Comparison of ENCODE assay signal across 14 cellular contexts in the genomic region with DNA sequence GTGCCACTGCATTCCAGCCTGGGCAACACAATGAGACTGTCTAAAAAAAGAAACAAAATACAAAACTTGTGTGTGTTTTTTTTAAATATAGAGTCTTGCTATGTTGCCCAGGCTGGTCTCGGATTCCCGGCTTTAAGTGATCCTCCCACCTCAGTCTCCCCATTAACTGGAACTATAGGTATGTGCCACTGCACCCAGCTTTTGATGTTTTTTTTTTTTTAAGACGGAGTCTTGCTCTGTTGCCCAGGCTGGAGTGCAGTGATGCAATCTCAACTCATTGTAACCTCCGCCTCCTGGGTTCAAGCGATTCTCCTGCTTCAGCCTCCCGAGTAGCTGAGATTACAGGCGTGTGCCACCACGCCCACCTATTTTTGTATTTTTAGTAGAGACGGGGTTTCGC. TPM values are rescaled to one million over a fixed set of nuclear protein-coding genes. Genes with fewer than 3 reads are reported as not detected.
DNase-seq lines count a peak whose midpoint lies in the region; ATAC-seq and TF ChIP-seq lines count a peak whose summit lies in the region.
"Had no signal": no experiment of that assay in that cellular context is flagged by ENCODE, and none has a peak within 500 bp of the region (broad histone marks: within the 10 kb centered on the region; RNA-seq: fewer than 3 reads in every experiment).

No MANE protein-coding gene starts in this region.

- peaks cover 67% of the 10 kb centered on the region for H3K36me3 Mint-ChIP-seq in brain
- peaks cover 9% of the 10 kb centered on the region for H3K36me3 Mint-ChIP-seq in natural killer cell

- H3K36me3 ChIP-seq in IMR-90 (ENCODE audit: control insufficient read depth, insufficient read depth, low read length) (peaks cover 53% of the 10 kb centered on the region), mesenchymal stem cell (ENCODE audit: control insufficient read depth in 1 of 2, insufficient read depth in 2 of 2, low read depth in 1 of 2, low read length in 2 of 2) (peaks cover 76 to 78% of the 10 kb centered on the region in 2 experiments), breast epithelium (no peaks in the 10 kb centered on the region)

- H2BK5ac ChIP-seq in IMR-90 (ENCODE audit: low read depth, low read length, poor library complexity, severe bottlenecking) (no peak overlapping the region), mesenchymal stem cell (ENCODE audit: low read depth, low read length, poor library complexity, severe bottlenecking) (no peak overlapping the region)

- H4K8ac ChIP-seq in IMR-90 (ENCODE audit: low read depth in 2 of 2, low read length in 2 of 2) (no peak overlapping the region), mesenchymal stem cell (ENCODE audit: low read length) (no peak overlapping the region)

- no peak for TF ChIP-seq POLR2A in IMR-90 (IDR thresholded peaks at IDR 0.05; ENCODE audit: low read depth, low read length)
- TF ChIP-seq POLR2A in breast epithelium (IDR thresholded peaks at IDR 0.05): no peak

- peaks cover 23% of the 10 kb centered on the region for H4K20me1 ChIP-seq in IMR-90 (ENCODE audit: insufficient read depth, low read length)

- H3K4me3 ChIP-seq in AG04450 (ENCODE audit: low read depth, low read length) (no peak overlapping the region), IMR-90 (ENCODE audit: insufficient read depth, low read depth, low read length) (no peak overlapping the region), mesenchymal stem cell (ENCODE audit: insufficient read depth in 1 of 2, low read depth in 1 of 2, low read length in 2 of 2) (no peak overlapping the region), breast epithelium (no peak overlapping the region)
- H3K4me3 ChIP-seq: BLaER1, GM12878 had no signal

- H3K79me1 ChIP-seq in IMR-90 (ENCODE audit: low read depth in 1 of 2, low read length in 2 of 2) (peaks cover 3 to 41% of the 10 kb centered on the region in 2 experiments; a peak in 3 of 4 replicates), mesenchymal stem cell (replicated peaks; ENCODE audit: low read length, poor library complexity, severe bottlenecking) (peaks cover 27% of the 10 kb centered on the region)

- DNase-seq in AG04450 (ENCODE audit: low read depth, low spot score): no peak
- DNase-seq in IMR-90: no peak
- no peak for DNase-seq in mesenchymal stem cell
- DNase-seq in germinal center (ENCODE audit: low spot score): no peak
- no peak for DNase-seq in breast epithelium (ENCODE audit: low spot score in 2 of 2)
- DNase-seq in natural killer cell: no peak
- DNase-seq: NCI-H1105, NCI-H1436 treated with DMSO at 0.1 percent for 48 hours, NCI-H1930 had no signal

- no peaks in the 10 kb centered on the region for H3K9me1 ChIP-seq in IMR-90 (ENCODE audit: insufficient read depth, low read length)

- H4K91ac ChIP-seq in IMR-90 (ENCODE audit: insufficient read depth, low read depth, low read length) (no peak overlapping the region), mesenchymal stem cell (ENCODE audit: low read length) (no peak overlapping the region)

- 100% methylated on average over 5 of the region's 10 CpGs; no CpG with 5 or more reads in 1 of the 2 experiments for WGBS in IMR-90 (ENCODE audit: extremely low coverage in 2 of 2, insufficient read length in 1 of 2), 2 experiments
- WGBS in mesenchymal stem cell: 98% methylated on average over 10 of the region's 10 CpGs

- no peak for ATAC-seq in IMR-90 (ENCODE audit: low read depth)
- ATAC-seq in GM21786 (IDR thresholded peaks at IDR 0.05; ENCODE audit: unreplicated experiment): no peak
- no peak for ATAC-seq in natural killer cell

- H3K4me2 ChIP-seq in IMR-90 (ENCODE audit: low read depth, low read length) (no peak overlapping the region), mesenchymal stem cell (ENCODE audit: low read length, poor library complexity, severe bottlenecking) (no peak overlapping the region)
- H3K4me2 ChIP-seq: BLaER1 had no signal

- in situ Hi-C loops in IMR-90 (cut with MboI; ENCODE audit: low sequenced_read_pairs): no loop called here

- H2BK15ac ChIP-seq in IMR-90 (ENCODE audit: low read depth, low read length) (no peak overlapping the region), mesenchymal stem cell (ENCODE audit: low read depth, poor library complexity, severe bottlenecking) (no peak overlapping the region)

- no peak overlapping the region for H2AK9ac ChIP-seq in IMR-90 (replicated peaks; ENCODE audit: low read depth, low read length, poor library complexity)

- TF ChIP-seq RAD21 in IMR-90 (IDR thresholded peaks at IDR 0.05; ENCODE audit: low read length): no peak

- H2BK12ac ChIP-seq in mesenchymal stem cell (ENCODE audit: low read length in 2 of 2): no peak overlapping the region

- POLR2A ChIA-PET in AG04450 (lab: Yijun Ruan, JAX): interaction anchor here (1.0 to 1.4 kb wide), 2 partner anchors 9 to 10 kb away, joined by 3 read pairs; no protein-coding TSS in a partner anchor
- POLR2A ChIA-PET in IMR-90 (lab: Charles Lee; ENCODE audit: unreplicated experiment): interaction anchor here (0.6 kb wide), 1 partner anchor 34 kb away, joined by 3 read pairs; no protein-coding TSS in a partner anchor

- no peaks in the 10 kb centered on the region for H3K27me3 ChIP-seq in AG04450 (ENCODE audit: control insufficient read depth, insufficient read depth, low read length)
- no peaks in the 10 kb centered on the region for H3K27me3 ChIP-seq in IMR-90 (ENCODE audit: control insufficient read depth, insufficient read depth, low read length)
- H3K27me3 ChIP-seq in mesenchymal stem cell (ENCODE audit: control insufficient read depth in 1 of 2, insufficient read depth in 1 of 2, low read length in 2 of 2): no peaks in the 10 kb centered on the region
- no peaks in the 10 kb centered on the region for H3K27me3 ChIP-seq in breast epithelium
- H3K27me3 ChIP-seq: BLaER1 had no signal

- no peak overlapping the region for H4K5ac ChIP-seq in IMR-90 (ENCODE audit: low read depth, low read length)

- H2BK120ac ChIP-seq in IMR-90 (ENCODE audit: low read depth, low read length) (no peak overlapping the region), mesenchymal stem cell (ENCODE audit: low read depth, low read length) (no peak overlapping the region)

- H3K56ac ChIP-seq in IMR-90 (ENCODE audit: extremely low read depth, insufficient read depth, low read length): no peak overlapping the region

- H3K18ac ChIP-seq in IMR-90 (ENCODE audit: low read depth, low read length) (no peak overlapping the region), mesenchymal stem cell (ENCODE audit: low read depth in 1 of 2, low read length in 2 of 2) (no peak overlapping the region)

- H3K4me3 Mint-ChIP-seq in brain: no peak overlapping the region
- H3K4me3 Mint-ChIP-seq in natural killer cell: no peak overlapping the region
- H3K4me3 Mint-ChIP-seq: CD4-positive, CD25-positive, alpha-beta regulatory T cell had no signal

- H3K23ac ChIP-seq in IMR-90 (ENCODE audit: low read depth, low read length) (no peak overlapping the region), mesenchymal stem cell (ENCODE audit: low read length in 2 of 2) (no peak overlapping the region)

- H3K4me1 ChIP-seq in IMR-90 (ENCODE audit: control insufficient read depth, insufficient read depth, low read length) (peaks cover 7% of the 10 kb centered on the region), mesenchymal stem cell (ENCODE audit: control insufficient read depth, insufficient read depth, low read depth, low read length) (peaks cover 22% of the 10 kb centered on the region), breast epithelium (no peaks in the 10 kb centered on the region)

- peak overlapping the region; percentile 56; the same call in 1 of the 2 replicates for H2AK5ac ChIP-seq in IMR-90 (ENCODE audit: low read depth, low read length)
- no peak overlapping the region for H2AK5ac ChIP-seq in mesenchymal stem cell (ENCODE audit: low read length, severe bottlenecking)

- H3K14ac ChIP-seq in IMR-90 (replicated peaks; ENCODE audit: low read depth, low read length) (no peak overlapping the region), mesenchymal stem cell (ENCODE audit: low read length in 2 of 2) (no peak overlapping the region)

- no peak overlapping the region for H2BK20ac ChIP-seq in IMR-90 (ENCODE audit: low read depth, low read length)

- H3K27ac Mint-ChIP-seq in brain (peak overlapping the region in 3 of 5 experiments; percentile 43 to 92 (median 65)), natural killer cell (peak overlapping the region in 1 of 2 donors; percentile 42)

- CTCF ChIA-PET in AG04450 (lab: Charles Lee) (interaction anchor here (0.7 to 2.3 kb wide), 12 partner anchors 9 to 503 kb away, joined by 3 to 21 read pairs (median 4); no protein-coding TSS in a partner anchor), IMR-90 (lab: Yijun Ruan, JAX) (interaction anchor here (0.7 to 1.2 kb wide), 4 partner anchors 10 to 114 kb away, joined by 3 to 5 read pairs (median 4); partner anchors contain the start of gene CERS1)

- H3K9me3 Mint-ChIP-seq in brain (peaks cover 0 to 6% (median 0%) of the 10 kb centered on the region in 5 experiments), natural killer cell (no peaks in the 10 kb centered on the region)
- H3K9me3 Mint-ChIP-seq: CD4-positive, CD25-positive, alpha-beta regulatory T cell had no signal

- no peak for TF ChIP-seq CTCF in AG04450 (IDR thresholded peaks at IDR 0.05; ENCODE audit: low read depth, low read length)
- no peak for TF ChIP-seq CTCF in IMR-90 (conservative IDR thresholded peaks at IDR 0.05; ENCODE audit: low read depth, low read length)
- no peak for TF ChIP-seq CTCF in brain (conservative IDR thresholded peaks at IDR 0.05)
- no peak for TF ChIP-seq CTCF in breast epithelium (IDR thresholded peaks at IDR 0.05)
- no peak for TF ChIP-seq CTCF in natural killer cell (IDR thresholded peaks at IDR 0.05)

- H3K27ac ChIP-seq in AG04450 (ENCODE audit: low read depth, low read length): peak overlapping the region; percentile 82
- peak overlapping the region; percentile 5; the same call in 1 of the 2 replicates for H3K27ac ChIP-seq in IMR-90 (ENCODE audit: insufficient read depth, low read length)
- no peak overlapping the region for H3K27ac ChIP-seq in mesenchymal stem cell (ENCODE audit: low read length, poor library complexity, severe bottlenecking)
- no peak overlapping the region for H3K27ac ChIP-seq in breast epithelium

- H3K27me3 Mint-ChIP-seq in brain (no peaks in the 10 kb centered on the region), natural killer cell (ENCODE audit: low read depth in 2 of 2) (no peaks in the 10 kb centered on the region)
- H3K27me3 Mint-ChIP-seq: CD4-positive, CD25-positive, alpha-beta regulatory T cell had no signal

- H3K4ac ChIP-seq in IMR-90 (ENCODE audit: low read depth, low read length): no peak overlapping the region
- H3K4ac ChIP-seq in mesenchymal stem cell (ENCODE audit: low read depth in 1 of 2, low read length in 2 of 2): no peak overlapping the region

- intact Hi-C loops in IMR-90 (cut with micrococcal nuclease) (no loop called here), breast epithelium (cut with DNase I; ENCODE audit: low total_unique reads) (no loop called here), natural killer cell (cut with micrococcal nuclease) (no loop called here)

- dilution Hi-C loops in IMR-90 (cut with HindIII; ENCODE audit: low sequenced_read_pairs, unreplicated experiment): no loop called here

- no peaks in the 10 kb centered on the region for H3K9me3 ChIP-seq in AG04450 (ENCODE audit: control insufficient read depth, insufficient read depth, low read length)
- no peaks in the 10 kb centered on the region for H3K9me3 ChIP-seq in IMR-90 (ENCODE audit: control insufficient read depth, insufficient read depth, low read length)
- H3K9me3 ChIP-seq in mesenchymal stem cell (ENCODE audit: control insufficient read depth, low read length): no peaks in the 10 kb centered on the region
- H3K9me3 ChIP-seq in breast epithelium: no peaks in the 10 kb centered on the region
- H3K9me3 ChIP-seq: BLaER1 had no signal

- H3K4me1 Mint-ChIP-seq in brain (peaks cover 45% of the 10 kb centered on the region), natural killer cell (peaks cover 22 to 23% of the 10 kb centered on the region in 2 donors)

- BruUV-seq in IMR-90 (replicated peaks; lab: Mats Ljungman, UMichigan): no TSS peak

- H3K9ac ChIP-seq in IMR-90 (ENCODE audit: low read depth, low read length) (no peak overlapping the region), mesenchymal stem cell (ENCODE audit: low read length) (peak overlapping the region; percentile 26)
- H3K9ac ChIP-seq: BLaER1 had no signal

- H2AFZ ChIP-seq in IMR-90 (replicated peaks; ENCODE audit: low read length, poor library complexity): no peak overlapping the region
- H2AFZ ChIP-seq in mesenchymal stem cell (ENCODE audit: low read depth, low read length): no peak overlapping the region

RNA-seq across cellular contexts. Expression of gene SUGP2, which starts 37.0 kb away (rescaled TPM):
- 39.2 and 44.2 TPM in 2 replicates for polyA plus RNA-seq in AG04450 (2011; rRNA removed)
- polyA minus RNA-seq in AG04450 (2011; rRNA and poly(A)+ RNA removed): 24.9 and 29.3 TPM in 2 replicates
- 23.3 and 25.8 TPM in 2 replicates for total RNA-seq in IMR-90 (2012; rRNA removed)
- polyA plus RNA-seq in IMR-90 (2012; rRNA removed): 58.5 and 69.2 TPM in 2 replicates
- 17.8 and 19.2 TPM in 2 replicates for polyA plus RNA-seq in IMR-90 (2012; cell fraction: cytosol; rRNA removed)
- 366 and 435 TPM in 2 replicates for polyA plus RNA-seq in IMR-90 (2012; cell fraction: nucleus; rRNA removed; ENCODE audit: low replicate concordance)
- 59.2 TPM for polyA plus RNA-seq in brain (ENCODE audit: insufficient read depth, low read depth, low replicate concordance)
- polyA plus RNA-seq in mesenchymal stem cell (2013, experiment 1 of 2): 45.8 TPM
- polyA plus RNA-seq in mesenchymal stem cell (2013, experiment 2 of 2): 43.4 TPM
- total RNA-seq in breast epithelium: 10 to 100 TPM; 27.8 to 58.1 (median 56.0) TPM
- 100 to 1,000 TPM; 220 to 237 (median 236) TPM for total RNA-seq in natural killer cell

RNA-seq across cellular contexts. Expression of gene ARMC6, which starts 37.1 kb away (rescaled TPM):
- polyA plus RNA-seq in AG04450 (2011; rRNA removed) (18.9 and 26.4 TPM in 2 replicates), IMR-90 (2012; rRNA removed) (41.5 and 44.7 TPM in 2 replicates), brain (ENCODE audit: insufficient read depth, low read depth, low replicate concordance) (39.3 TPM)
- polyA minus RNA-seq in AG04450 (2011; rRNA and poly(A)+ RNA removed): 26.9 and 38.1 TPM in 2 replicates
- total RNA-seq in IMR-90 (2012; rRNA removed) (46.7 and 52.7 TPM in 2 replicates), breast epithelium (10 to 100 TPM; 20.3 to 29.5 (median 27.7) TPM), natural killer cell (10 to 100 TPM; 19.3 to 21.2 (median 21.0) TPM)
- 31.4 and 45.1 TPM in 2 replicates for polyA plus RNA-seq in IMR-90 (2012; cell fraction: cytosol; rRNA removed)
- 19.1 and 45.5 TPM in 2 replicates for polyA plus RNA-seq in IMR-90 (2012; cell fraction: nucleus; rRNA removed; ENCODE audit: low replicate concordance)
- 13.3 TPM for polyA plus RNA-seq in mesenchymal stem cell (2013, experiment 1 of 2)
- 13.5 TPM for polyA plus RNA-seq in mesenchymal stem cell (2013, experiment 2 of 2)

RNA-seq across cellular contexts. Expression of gene HOMER3, which starts 55.3 kb away (rescaled TPM):
- 29.0 and 45.3 TPM in 2 replicates for polyA plus RNA-seq in AG04450 (2011; rRNA removed)
- 46.7 and 58.3 TPM in 2 replicates for polyA minus RNA-seq in AG04450 (2011; rRNA and poly(A)+ RNA removed)
- total RNA-seq in IMR-90 (2012; rRNA removed): 50.8 and 53.4 TPM in 2 replicates
- polyA plus RNA-seq in IMR-90 (2012; rRNA removed): 77.0 and 84.5 TPM in 2 replicates
- 102 and 137 TPM in 2 replicates for polyA plus RNA-seq in IMR-90 (2012; cell fraction: cytosol; rRNA removed)
- polyA plus RNA-seq in IMR-90 (2012; cell fraction: nucleus; rRNA removed; ENCODE audit: low replicate concordance): 80.0 and 184 TPM in 2 replicates
- polyA plus RNA-seq in brain (ENCODE audit: insufficient read depth, low read depth, low replicate concordance): 35.0 TPM
- 54.3 TPM for polyA plus RNA-seq in mesenchymal stem cell (2013, experiment 1 of 2)
- polyA plus RNA-seq in mesenchymal stem cell (2013, experiment 2 of 2): 55.7 TPM
- total RNA-seq in breast epithelium: 10 to 100 TPM; 34.2 to 62.6 (median 56.6) TPM
- 1 to 10 TPM in 1 of 3 donors, under 1 TPM in 1, not detected in 1; 0.19 to 4.8 TPM for total RNA-seq in natural killer cell

Comparison
In these comparisons a context has a peak if more than half of its experiments do, and no peak if none do; other contexts are left out.
1. H3K27ac ChIP-seq: peak in AG04450 (single experiment) and IMR-90 (single experiment); none in mesenchymal stem cell (single experiment) and breast epithelium (0 of 2).